8 cellular contexts compared by ENCODE assay signal in the genomic region with DNA sequence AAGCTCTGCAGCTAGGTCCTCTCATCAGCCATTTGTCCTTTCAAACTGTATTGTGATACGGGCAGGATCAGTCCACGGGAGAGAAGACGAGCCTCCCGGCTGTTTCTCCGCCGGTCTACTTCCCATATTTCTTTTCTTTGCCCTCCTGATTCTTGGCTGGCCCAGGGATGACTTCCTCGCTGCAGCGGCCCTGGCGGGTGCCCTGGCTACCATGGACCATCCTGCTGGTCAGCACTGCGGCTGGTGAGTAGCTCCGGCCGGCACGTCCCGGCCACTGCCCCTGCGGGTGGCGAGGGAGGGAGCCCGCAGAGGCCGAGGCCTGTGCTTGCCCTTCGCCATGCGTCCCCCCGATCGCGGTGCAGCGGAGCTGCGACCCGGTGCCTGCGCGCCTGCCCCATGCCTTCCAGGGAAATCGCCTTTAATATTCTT. TPM values are rescaled to one million over a fixed set of nuclear protein-coding genes. Genes with fewer than 3 reads are reported as not detected.
DNase-seq lines count a peak whose midpoint lies in the region; ATAC-seq and TF ChIP-seq lines count a peak whose summit lies in the region.

No MANE protein-coding gene starts in this region.

- H2AFZ ChIP-seq in osteoblast (ENCODE audit: low read length), result peak overlapping the region; percentile 74

- intact Hi-C loops in head of caudate nucleus (cut with DNase I), result loop anchor here (10.0 kb wide), 2 partner anchors 113 to 257 kb away; partner anchors contain the start of genes FAM117B and NOP58

- H3K4me2 ChIP-seq in osteoblast (ENCODE audit: insufficient read depth, low read length), result peak overlapping the region; percentile 85

- H3K9me3 ChIP-seq in osteoblast (ENCODE audit: low read depth, low read length), result no peaks in the 10 kb centered on the region

- peaks cover 41% of the 10 kb centered on the region for H4K20me1 ChIP-seq in osteoblast (ENCODE audit: insufficient read depth, low read length)

- DNase-seq in DMS53 (lab: John Stamatoyannopoulos, UW) (peak; percentile 59), DMS53 treated with DMSO at 0.1 percent for 48 hours (lab: John Stamatoyannopoulos, UW; ENCODE audit: unreplicated experiment) (no peak), NAMALWA (ENCODE audit: low spot score) (peak; percentile 52), head of caudate nucleus (peak in 39 of 42 donors; percentile 38 to 78 (median 59)), osteoblast (ENCODE audit: insufficient read length, low spot score, missing footprints) (peak; percentile 81), omental fat pad (ENCODE audit: low spot score) (no peak)
- DNase-seq in activated naive CD4-positive, alpha-beta T cell treated with anti-CD3 and anti-CD28 coated beads, Interleukin-2, amount 50 U/mL, for 72 hours (ENCODE audit: low spot score in 2 of 2), result peak in 1 of 2 donors; percentile 8
- no peak for DNase-seq in stimulated activated naive CD4-positive, alpha-beta T cell (lab: John Stamatoyannopoulos, UW)

- peak overlapping the region; percentile 86 to 90 for H3K27ac Mint-ChIP-seq in activated naive CD4-positive, alpha-beta T cell treated with anti-CD3 and anti-CD28 coated beads, Interleukin-2, amount 50 U/mL, for 72 hours

- no peak for ATAC-seq in activated naive CD4-positive, alpha-beta T cell treated with anti-CD3 and anti-CD28 coated beads, Interleukin-2, amount 50 U/mL, for 72 hours
- no peak for ATAC-seq in omental fat pad (ENCODE audit: low FRiP score)

- TF ChIP-seq CTCF in osteoblast (IDR thresholded peaks at IDR 0.05; ENCODE audit: extremely low read depth, low read depth, low read length), result no peak
- no peak for TF ChIP-seq CTCF in omental fat pad (IDR thresholded peaks at IDR 0.05)

- H3K79me2 ChIP-seq in osteoblast (ENCODE audit: insufficient read depth, low read length), result peaks cover 59% of the 10 kb centered on the region

- no peaks in the 10 kb centered on the region for H3K27me3 ChIP-seq in osteoblast (ENCODE audit: insufficient read depth, low read length)

- peaks cover 19% of the 10 kb centered on the region for H3K4me1 ChIP-seq in osteoblast (ENCODE audit: insufficient read depth, low read length)

- peak overlapping the region; percentile 98 for H3K4me3 ChIP-seq in osteoblast (ENCODE audit: insufficient read depth, low read length)

- peak overlapping the region; percentile 85 for H3K27ac ChIP-seq in osteoblast (ENCODE audit: low read depth, low read length)

- H3K36me3 Mint-ChIP-seq in activated naive CD4-positive, alpha-beta T cell treated with anti-CD3 and anti-CD28 coated beads, Interleukin-2, amount 50 U/mL, for 72 hours, result peaks cover 13 to 15% of the 10 kb centered on the region in 2 donors

- no peaks in the 10 kb centered on the region for H3K36me3 ChIP-seq in osteoblast (ENCODE audit: insufficient read depth, low read length)

- H3K9me3 Mint-ChIP-seq in activated naive CD4-positive, alpha-beta T cell treated with anti-CD3 and anti-CD28 coated beads, Interleukin-2, amount 50 U/mL, for 72 hours, result no peaks in the 10 kb centered on the region

RNA-seq across cellular contexts. Expression of gene BMPR2, which starts 1.2 kb away (rescaled TPM):
- total RNA-seq in activated naive CD4-positive, alpha-beta T cell treated with anti-CD3 and anti-CD28 coated beads, Interleukin-2, amount 50 U/mL, for 72 hours, result 1 to 10 TPM; 5.1 to 8.0 TPM
- total RNA-seq in osteoblast (41.8 and 44.2 TPM in 2 replicates), omental fat pad (100 to 1,000 TPM in 1 of 4 donors, 10 to 100 TPM in 3; 53.4 to 102 (median 79.5) TPM)

Comparison
In these comparisons a context has a peak if more than half of its experiments do, and no peak if none do; other contexts are left out.
1. DNase-seq: peak in DMS53 (single experiment), NAMALWA (single experiment), head of caudate nucleus (39 of 42) and osteoblast (single experiment); none in DMS53 treated with DMSO at 0.1 percent for 48 hours (single experiment), stimulated activated naive CD4-positive, alpha-beta T cell (0 of 6) and omental fat pad (single experiment).